In the genomic region with DNA sequence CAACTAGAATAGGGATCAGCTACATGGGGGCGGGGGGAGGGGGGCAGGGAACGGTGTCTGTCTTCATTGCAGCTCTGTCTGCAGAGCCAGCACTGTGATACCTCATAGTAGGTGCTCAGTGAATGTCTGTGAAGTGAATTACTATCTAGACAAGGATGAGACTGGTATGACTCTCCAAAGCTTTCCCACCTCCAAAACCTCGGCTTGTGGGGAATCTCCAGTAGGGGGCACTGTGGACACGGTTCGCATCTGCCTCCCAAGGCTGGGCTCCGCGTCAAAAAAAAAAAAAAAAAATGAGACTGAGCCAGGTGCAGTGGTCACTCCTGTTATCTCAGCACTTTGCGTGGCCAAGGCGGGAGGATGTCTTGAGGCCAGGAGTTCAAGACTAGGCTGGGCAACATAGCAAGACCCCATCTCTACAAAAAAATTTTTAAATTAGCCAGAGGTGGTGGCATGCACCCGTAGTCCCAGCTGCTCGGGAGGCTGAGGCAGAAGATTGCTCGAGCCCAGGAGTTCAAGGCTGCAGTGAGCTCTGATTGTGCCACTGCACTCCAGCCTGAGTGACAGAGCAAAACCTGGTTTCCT, we compare ENCODE assay signal across 8 cellular contexts. TPM values are rescaled to one million over a fixed set of nuclear protein-coding genes. Genes with fewer than 3 reads are reported as not detected.
A peak's percentile ranks its signal among the peaks of the same experiment; 100 is the strongest.
DNase-seq lines count a peak whose midpoint lies in the region; ATAC-seq and TF ChIP-seq lines count a peak whose summit lies in the region.

No MANE protein-coding gene starts in this region.

- CTCF ChIA-PET in AG04450 (lab: Charles Lee) = interaction anchor here (0.6 to 3.0 kb wide), 13 partner anchors 16 to 253 kb away, joined by 3 to 20 read pairs (median 4); partner anchors contain the start of gene SERPINE1

- in situ Hi-C loops in GM13977 (cut with MboI; ENCODE audit: low pct_unique_long_range_greater_than_20kb, low sequenced_read_pairs, unreplicated experiment) = no loop called here

- ATAC-seq in omental fat pad (ENCODE audit: low FRiP score) (peak; percentile 70), GM18868 (IDR thresholded peaks at IDR 0.05; ENCODE audit: unreplicated experiment) (no peak)

- TF ChIP-seq CTCF in AG04450 (IDR thresholded peaks at IDR 0.05; ENCODE audit: low read depth, low read length) (peak; percentile 76), GM13977 (IDR thresholded peaks at IDR 0.05; ENCODE audit: extremely low read depth, insufficient read depth, missing control alignments) (peak; percentile 48), epithelial cell of proximal tubule (conservative IDR thresholded peaks at IDR 0.05; ENCODE audit: low read depth, low read length) (peak; percentile 85), omental fat pad (IDR thresholded peaks at IDR 0.05) (peak in 1 of 3 donors; percentile 3)

- peak overlapping the region; percentile 90 for H3K27ac ChIP-seq in AG04450 (ENCODE audit: low read depth, low read length)

- H3K9me3 ChIP-seq in AG04450 (ENCODE audit: control insufficient read depth, insufficient read depth, low read length) = no peaks in the 10 kb centered on the region; the same call in 1 of the 2 replicates

- POLR2A ChIA-PET in AG04450 (lab: Yijun Ruan, JAX) = interaction anchor here (0.7 to 1.5 kb wide), 5 partner anchors 23 to 389 kb away, joined by 3 to 6 read pairs (median 5); partner anchors contain the start of genes SERPINE1 and UFSP1

- H3K27me3 ChIP-seq in AG04450 (ENCODE audit: control insufficient read depth, insufficient read depth, low read length) = no peaks in the 10 kb centered on the region

- H3K4me3 ChIP-seq in AG04450 (ENCODE audit: low read depth, low read length) = no peak overlapping the region
- H3K4me3 ChIP-seq in epithelial cell of proximal tubule (ENCODE audit: low read depth, low read length) = no peak overlapping the region

- DNase-seq in AG04450 (ENCODE audit: low read depth, low spot score) (peak; percentile 29), GM13977 (ENCODE audit: low spot score) (peak; percentile 31), SK-N-DZ (ENCODE audit: low spot score) (peak; percentile 31), epithelial cell of proximal tubule (ENCODE audit: low read depth) (no peak), omental fat pad (ENCODE audit: low spot score) (no peak), cerebellum (ENCODE audit: low spot score) (no peak)
- no peak for DNase-seq in activated CD4-positive, CD25-positive, alpha-beta regulatory T cell treated with anti-CD3 and anti-CD28 coated beads, Interleukin-2, amount 50 U/mL, for 72 hours

RNA-seq across cellular contexts. Expression of gene TRIM56, which starts 9.6 kb away (rescaled TPM):
- 4.0 and 5.3 TPM in 2 replicates for polyA plus RNA-seq in AG04450 (2011; rRNA removed)
- polyA minus RNA-seq in AG04450 (2011; rRNA and poly(A)+ RNA removed) = 9.3 and 12.8 TPM in 2 replicates
- polyA plus RNA-seq in SK-N-DZ (2014; cell fraction: cytosol; rRNA removed) = 0.80 and 1.2 TPM in 2 replicates
- 0.45 and 0.71 TPM in 2 replicates for polyA plus RNA-seq in SK-N-DZ (2014; cell fraction: nucleus; rRNA removed)
- total RNA-seq in epithelial cell of proximal tubule (9.2 and 9.4 TPM in 2 replicates), omental fat pad (10 to 100 TPM; 14.1 to 41.1 (median 20.9) TPM), cerebellum (3.0 TPM)

RNA-seq across cellular contexts. Expression of gene SERPINE1, which starts 32.0 kb away (rescaled TPM):
- polyA plus RNA-seq in AG04450 (2011; rRNA removed) = 356 and 417 TPM in 2 replicates
- polyA minus RNA-seq in AG04450 (2011; rRNA and poly(A)+ RNA removed) = 363 and 484 TPM in 2 replicates
- polyA plus RNA-seq in SK-N-DZ (2014; cell fraction: cytosol; rRNA removed) = not detected in 2 replicates
- not detected in 2 replicates for polyA plus RNA-seq in SK-N-DZ (2014; cell fraction: nucleus; rRNA removed)
- 160 and 249 TPM in 2 replicates for total RNA-seq in epithelial cell of proximal tubule
- 100 to 1,000 TPM in 2 of 4 donors, 10 to 100 TPM in 2; 36.4 to 861 (median 118) TPM for total RNA-seq in omental fat pad
- 0.27 TPM for total RNA-seq in cerebellum

RNA-seq across cellular contexts. Expression of gene AP1S1, which starts 59.4 kb away (rescaled TPM):
- 197 and 227 TPM in 2 replicates for polyA plus RNA-seq in AG04450 (2011; rRNA removed)
- 93.2 and 93.4 TPM in 2 replicates for polyA minus RNA-seq in AG04450 (2011; rRNA and poly(A)+ RNA removed)
- polyA plus RNA-seq in SK-N-DZ (2014; cell fraction: cytosol; rRNA removed) = 210 and 218 TPM in 2 replicates
- 108 and 136 TPM in 2 replicates for polyA plus RNA-seq in SK-N-DZ (2014; cell fraction: nucleus; rRNA removed)
- total RNA-seq in epithelial cell of proximal tubule = 178 and 190 TPM in 2 replicates
- total RNA-seq in omental fat pad = 10 to 100 TPM; 30.7 to 52.3 (median 36.4) TPM
- 61.0 TPM for total RNA-seq in cerebellum

Comparison
In these comparisons a context has a peak if more than half of its experiments do, and no peak if none do; other contexts are left out.
1. DNase-seq: peak in AG04450 (single experiment), GM13977 (single experiment) and SK-N-DZ (single experiment); none in epithelial cell of proximal tubule (single experiment), omental fat pad (single experiment), cerebellum (single experiment) and activated CD4-positive, CD25-positive, alpha-beta regulatory T cell treated with anti-CD3 and anti-CD28 coated beads, Interleukin-2, amount 50 U/mL, for 72 hours (single experiment).
2. RNA of gene SERPINE1, which starts 32.0 kb away (total RNA-seq): 160 to 249 TPM in epithelial cell of proximal tubule and 36.4 to 861 TPM in omental fat pad; 0.27 TPM in cerebellum (single experiment); every median in the first group is over 10 times any median in the second.